In the genomic region with DNA sequence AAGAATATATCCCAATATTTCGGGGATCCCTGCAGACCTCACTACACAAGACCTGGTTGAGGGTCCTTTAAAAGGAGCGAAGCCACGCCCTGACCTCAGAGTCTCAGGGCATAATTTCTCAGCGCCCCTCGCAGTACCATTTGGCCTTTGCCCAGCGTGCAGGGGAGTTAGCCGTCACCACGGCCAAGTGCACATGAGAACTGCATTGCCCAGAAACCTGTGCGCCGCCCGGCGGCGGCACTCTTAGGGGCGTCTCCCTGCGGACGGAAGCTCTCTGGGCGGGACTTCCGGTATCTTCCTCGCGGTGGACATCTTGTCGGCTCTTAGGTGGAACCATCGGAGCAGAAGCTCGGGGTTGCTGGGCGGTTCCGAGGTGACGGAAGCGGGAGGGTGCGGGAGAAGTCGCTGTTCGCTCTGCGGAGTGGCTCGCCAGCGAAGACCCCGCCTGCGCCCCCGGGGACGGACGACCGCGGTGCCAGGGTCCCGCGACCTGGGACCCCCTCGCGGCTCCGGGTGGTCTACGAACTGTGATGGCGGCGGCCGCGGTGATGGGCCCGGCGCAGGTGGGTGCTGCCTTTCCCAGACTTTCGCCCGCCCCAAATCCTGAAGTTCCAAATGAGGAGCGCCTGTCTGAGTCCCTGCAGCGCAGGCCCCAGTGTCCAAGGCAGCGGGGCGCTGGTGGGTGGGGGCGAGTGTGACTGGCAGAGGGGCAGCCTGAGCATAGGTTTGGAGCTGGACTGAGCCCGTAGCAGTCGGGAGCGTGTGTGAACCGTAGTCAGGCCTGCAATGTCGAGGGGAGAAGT, we compare ENCODE assay signal across 1 cellular context.
TF ChIP-seq lines count a peak whose summit lies in the region.

A gene (plus strand): TSS at position 302 of the 803 bp plus-strand sequence. CDS start 5,227 bp downstream, outside the sequence.

TF ChIP-seq in GM12878, 131 proteins besides CTCF, POLR2A, EP300 and RAD21 (continued from another document):
- TF ChIP-seq, protein P1, sequence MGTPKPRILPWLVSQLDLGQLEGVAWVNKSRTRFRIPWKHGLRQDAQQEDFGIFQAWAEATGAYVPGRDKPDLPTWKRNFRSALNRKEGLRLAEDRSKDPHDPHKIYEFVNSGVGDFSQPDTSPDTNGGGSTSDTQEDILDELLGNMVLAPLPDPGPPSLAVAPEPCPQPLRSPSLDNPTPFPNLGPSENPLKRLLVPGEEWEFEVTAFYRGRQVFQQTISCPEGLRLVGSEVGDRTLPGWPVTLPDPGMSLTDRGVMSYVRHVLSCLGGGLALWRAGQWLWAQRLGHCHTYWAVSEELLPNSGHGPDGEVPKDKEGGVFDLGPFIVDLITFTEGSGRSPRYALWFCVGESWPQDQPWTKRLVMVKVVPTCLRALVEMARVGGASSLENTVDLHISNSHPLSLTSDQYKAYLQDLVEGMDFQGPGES (IDR thresholded peaks at IDR 0.05): no peak
- TF ChIP-seq EED (IDR thresholded peaks at IDR 0.05; ENCODE audit: low read depth) (no peak), POU2F2 (IDR thresholded peaks at IDR 0.05; ENCODE audit: borderline replicate concordance, low read depth, low read length) (0 out of 3 replicates have a peak, but pooled peaks have one; percentile 13), RUNX3 (IDR thresholded peaks at IDR 0.05; ENCODE audit: low read length) (peak; percentile 15; the same call in 1 of the 2 replicates), HDGF (IDR thresholded peaks at IDR 0.05) (no peak), NFXL1 (IDR thresholded peaks at IDR 0.05; ENCODE audit: borderline replicate concordance) (no peak), CBX5 (IDR thresholded peaks at IDR 0.05; ENCODE audit: low read depth) (0 out of 2 replicates have a peak, but pooled peaks have one; percentile 30), MYC (IDR thresholded peaks at IDR 0.05; ENCODE audit: insufficient read depth, insufficient read length, insufficient replicate concordance, low read length, severe bottlenecking) (no peak), SP1 (IDR thresholded peaks at IDR 0.05; ENCODE audit: low read depth, low read length) (peak; percentile 43), SUPT20H (IDR thresholded peaks at IDR 0.05; ENCODE audit: borderline replicate concordance, control insufficient read depth, low read depth, low read length) (no peak), ATF7 (IDR thresholded peaks at IDR 0.05; ENCODE audit: low read depth) (no peak), FOXK2 (IDR thresholded peaks at IDR 0.05) (no peak), SREBF2 (IDR thresholded peaks at IDR 0.05; ENCODE audit: low read length) (peak; percentile 53), PML (IDR thresholded peaks at IDR 0.05; ENCODE audit: low read length) (0 out of 2 replicates have a peak, but pooled peaks have one; percentile 61), BRCA1 (IDR thresholded peaks at IDR 0.05; ENCODE audit: low read depth, low read length) (no peak), ZSCAN29 (IDR thresholded peaks at IDR 0.05) (no peak), SRF (IDR thresholded peaks at IDR 0.05; ENCODE audit: low read depth in 2 of 2, low read length in 2 of 2) (no peak), RBBP5 (conservative IDR thresholded peaks at IDR 0.05) (no peak), MTA3 (IDR thresholded peaks at IDR 0.05; ENCODE audit: borderline replicate concordance, low read length) (no peak), SREBF1 (IDR thresholded peaks at IDR 0.05; ENCODE audit: low read length) (no peak), BHLHE40 (IDR thresholded peaks at IDR 0.05; ENCODE audit: borderline replicate concordance in 1 of 2, low read depth in 2 of 2, low read length in 1 of 2) (peak in 1 of 2 experiments; percentile 25; a peak in 1 of 4 replicates), ZNF217 (IDR thresholded peaks at IDR 0.05) (no peak), SMAD1 (IDR thresholded peaks at IDR 0.05; ENCODE audit: low read depth, partially characterized antibody) (no peak), ZBED1 (IDR thresholded peaks at IDR 0.05; ENCODE audit: borderline replicate concordance) (no peak), TCF12 (IDR thresholded peaks at IDR 0.05; ENCODE audit: low read depth, low read length) (no peak), SIN3A (IDR thresholded peaks at IDR 0.05; ENCODE audit: low read depth, low read length) (0 out of 2 replicates have a peak, but pooled peaks have one; percentile 50), BMI1 (IDR thresholded peaks at IDR 0.05; ENCODE audit: borderline replicate concordance) (no peak), WRNIP1 (IDR thresholded peaks at IDR 0.05; ENCODE audit: borderline replicate concordance, low read depth, low read length) (no peak), YY1 (IDR thresholded peaks at IDR 0.05; ENCODE audit: low read depth, low read length) (peak; percentile 94), ZNF274 (IDR thresholded peaks at IDR 0.05; ENCODE audit: insufficient read depth, insufficient read length) (no peak), MTA2 (IDR thresholded peaks at IDR 0.05; ENCODE audit: low read depth) (no peak), TARDBP (IDR thresholded peaks at IDR 0.05; ENCODE audit: borderline replicate concordance) (no peak), NBN (IDR thresholded peaks at IDR 0.05) (0 out of 2 replicates have a peak, but pooled peaks have one; percentile 20), PAX8 (IDR thresholded peaks at IDR 0.05) (no peak), NR2F1 (conservative IDR thresholded peaks at IDR 0.05) (peak; percentile 24; the same call in 1 of the 2 replicates)
- TF ChIP-seq, protein P2, sequence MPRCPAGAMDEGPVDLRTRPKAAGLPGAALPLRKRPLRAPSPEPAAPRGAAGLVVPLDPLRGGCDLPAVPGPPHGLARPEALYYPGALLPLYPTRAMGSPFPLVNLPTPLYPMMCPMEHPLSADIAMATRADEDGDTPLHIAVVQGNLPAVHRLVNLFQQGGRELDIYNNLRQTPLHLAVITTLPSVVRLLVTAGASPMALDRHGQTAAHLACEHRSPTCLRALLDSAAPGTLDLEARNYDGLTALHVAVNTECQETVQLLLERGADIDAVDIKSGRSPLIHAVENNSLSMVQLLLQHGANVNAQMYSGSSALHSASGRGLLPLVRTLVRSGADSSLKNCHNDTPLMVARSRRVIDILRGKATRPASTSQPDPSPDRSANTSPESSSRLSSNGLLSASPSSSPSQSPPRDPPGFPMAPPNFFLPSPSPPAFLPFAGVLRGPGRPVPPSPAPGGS (IDR thresholded peaks at IDR 0.05; ENCODE audit: borderline replicate concordance, insufficient read depth, low read depth, low read length, poor library complexity, severe bottlenecking): no peak
- TF ChIP-seq, protein P3, sequence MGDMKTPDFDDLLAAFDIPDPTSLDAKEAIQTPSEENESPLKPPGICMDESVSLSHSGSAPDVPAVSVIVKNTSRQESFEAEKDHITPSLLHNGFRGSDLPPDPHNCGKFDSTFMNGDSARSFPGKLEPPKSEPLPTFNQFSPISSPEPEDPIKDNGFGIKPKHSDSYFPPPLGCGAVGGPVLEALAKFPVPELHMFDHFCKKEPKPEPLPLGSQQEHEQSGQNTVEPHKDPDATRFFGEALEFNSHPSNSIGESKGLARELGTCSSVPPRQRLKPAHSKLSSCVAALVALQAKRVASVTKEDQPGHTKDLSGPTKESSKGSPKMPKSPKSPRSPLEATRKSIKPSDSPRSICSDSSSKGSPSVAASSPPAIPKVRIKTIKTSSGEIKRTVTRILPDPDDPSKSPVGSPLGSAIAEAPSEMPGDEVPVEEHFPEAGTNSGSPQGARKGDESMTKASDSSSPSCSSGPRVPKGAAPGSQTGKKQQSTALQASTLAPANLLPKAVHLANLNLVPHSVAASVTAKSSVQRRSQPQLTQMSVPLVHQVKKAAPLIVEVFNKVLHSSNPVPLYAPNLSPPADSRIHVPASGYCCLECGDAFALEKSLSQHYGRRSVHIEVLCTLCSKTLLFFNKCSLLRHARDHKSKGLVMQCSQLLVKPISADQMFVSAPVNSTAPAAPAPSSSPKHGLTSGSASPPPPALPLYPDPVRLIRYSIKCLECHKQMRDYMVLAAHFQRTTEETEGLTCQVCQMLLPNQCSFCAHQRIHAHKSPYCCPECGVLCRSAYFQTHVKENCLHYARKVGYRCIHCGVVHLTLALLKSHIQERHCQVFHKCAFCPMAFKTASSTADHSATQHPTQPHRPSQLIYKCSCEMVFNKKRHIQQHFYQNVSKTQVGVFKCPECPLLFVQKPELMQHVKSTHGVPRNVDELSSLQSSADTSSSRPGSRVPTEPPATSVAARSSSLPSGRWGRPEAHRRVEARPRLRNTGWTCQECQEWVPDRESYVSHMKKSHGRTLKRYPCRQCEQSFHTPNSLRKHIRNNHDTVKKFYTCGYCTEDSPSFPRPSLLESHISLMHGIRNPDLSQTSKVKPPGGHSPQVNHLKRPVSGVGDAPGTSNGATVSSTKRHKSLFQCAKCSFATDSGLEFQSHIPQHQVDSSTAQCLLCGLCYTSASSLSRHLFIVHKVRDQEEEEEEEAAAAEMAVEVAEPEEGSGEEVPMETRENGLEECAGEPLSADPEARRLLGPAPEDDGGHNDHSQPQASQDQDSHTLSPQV (IDR thresholded peaks at IDR 0.05): no peak
- TF ChIP-seq, protein P4, sequence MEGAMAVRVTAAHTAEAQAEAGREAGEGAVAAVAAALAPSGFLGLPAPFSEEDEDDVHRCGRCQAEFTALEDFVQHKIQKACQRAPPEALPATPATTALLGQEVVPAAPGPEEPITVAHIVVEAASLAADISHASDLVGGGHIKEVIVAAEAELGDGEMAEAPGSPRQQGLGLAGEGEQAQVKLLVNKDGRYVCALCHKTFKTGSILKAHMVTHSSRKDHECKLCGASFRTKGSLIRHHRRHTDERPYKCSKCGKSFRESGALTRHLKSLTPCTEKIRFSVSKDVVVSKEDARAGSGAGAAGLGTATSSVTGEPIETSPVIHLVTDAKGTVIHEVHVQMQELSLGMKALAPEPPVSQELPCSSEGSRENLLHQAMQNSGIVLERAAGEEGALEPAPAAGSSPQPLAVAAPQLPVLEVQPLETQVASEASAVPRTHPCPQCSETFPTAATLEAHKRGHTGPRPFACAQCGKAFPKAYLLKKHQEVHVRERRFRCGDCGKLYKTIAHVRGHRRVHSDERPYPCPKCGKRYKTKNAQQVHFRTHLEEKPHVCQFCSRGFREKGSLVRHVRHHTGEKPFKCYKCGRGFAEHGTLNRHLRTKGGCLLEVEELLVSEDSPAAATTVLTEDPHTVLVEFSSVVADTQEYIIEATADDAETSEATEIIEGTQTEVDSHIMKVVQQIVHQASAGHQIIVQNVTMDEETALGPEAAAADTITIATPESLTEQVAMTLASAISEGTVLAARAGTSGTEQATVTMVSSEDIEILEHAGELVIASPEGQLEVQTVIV (IDR thresholded peaks at IDR 0.05; ENCODE audit: borderline replicate concordance, partially characterized antibody): no peak
- TF ChIP-seq, protein P5, sequence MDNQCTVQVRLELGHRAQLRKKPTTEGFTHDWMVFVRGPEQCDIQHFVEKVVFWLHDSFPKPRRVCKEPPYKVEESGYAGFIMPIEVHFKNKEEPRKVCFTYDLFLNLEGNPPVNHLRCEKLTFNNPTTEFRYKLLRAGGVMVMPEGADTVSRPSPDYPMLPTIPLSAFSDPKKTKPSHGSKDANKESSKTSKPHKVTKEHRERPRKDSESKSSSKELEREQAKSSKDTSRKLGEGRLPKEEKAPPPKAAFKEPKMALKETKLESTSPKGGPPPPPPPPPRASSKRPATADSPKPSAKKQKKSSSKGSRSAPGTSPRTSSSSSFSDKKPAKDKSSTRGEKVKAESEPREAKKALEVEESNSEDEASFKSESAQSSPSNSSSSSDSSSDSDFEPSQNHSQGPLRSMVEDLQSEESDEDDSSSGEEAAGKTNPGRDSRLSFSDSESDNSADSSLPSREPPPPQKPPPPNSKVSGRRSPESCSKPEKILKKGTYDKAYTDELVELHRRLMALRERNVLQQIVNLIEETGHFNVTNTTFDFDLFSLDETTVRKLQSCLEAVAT (IDR thresholded peaks at IDR 0.05): peak; percentile 98
- TF ChIP-seq, protein P6, sequence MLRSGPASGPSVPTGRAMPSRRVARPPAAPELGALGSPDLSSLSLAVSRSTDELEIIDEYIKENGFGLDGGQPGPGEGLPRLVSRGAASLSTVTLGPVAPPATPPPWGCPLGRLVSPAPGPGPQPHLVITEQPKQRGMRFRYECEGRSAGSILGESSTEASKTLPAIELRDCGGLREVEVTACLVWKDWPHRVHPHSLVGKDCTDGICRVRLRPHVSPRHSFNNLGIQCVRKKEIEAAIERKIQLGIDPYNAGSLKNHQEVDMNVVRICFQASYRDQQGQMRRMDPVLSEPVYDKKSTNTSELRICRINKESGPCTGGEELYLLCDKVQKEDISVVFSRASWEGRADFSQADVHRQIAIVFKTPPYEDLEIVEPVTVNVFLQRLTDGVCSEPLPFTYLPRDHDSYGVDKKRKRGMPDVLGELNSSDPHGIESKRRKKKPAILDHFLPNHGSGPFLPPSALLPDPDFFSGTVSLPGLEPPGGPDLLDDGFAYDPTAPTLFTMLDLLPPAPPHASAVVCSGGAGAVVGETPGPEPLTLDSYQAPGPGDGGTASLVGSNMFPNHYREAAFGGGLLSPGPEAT (IDR thresholded peaks at IDR 0.05; ENCODE audit: low read depth): no peak
- TF ChIP-seq, protein P7, sequence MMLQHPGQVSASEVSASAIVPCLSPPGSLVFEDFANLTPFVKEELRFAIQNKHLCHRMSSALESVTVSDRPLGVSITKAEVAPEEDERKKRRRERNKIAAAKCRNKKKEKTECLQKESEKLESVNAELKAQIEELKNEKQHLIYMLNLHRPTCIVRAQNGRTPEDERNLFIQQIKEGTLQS (IDR thresholded peaks at IDR 0.05; ENCODE audit: borderline replicate concordance, extremely low read depth, low read depth, low read length): no peak
- TF ChIP-seq, protein P8, sequence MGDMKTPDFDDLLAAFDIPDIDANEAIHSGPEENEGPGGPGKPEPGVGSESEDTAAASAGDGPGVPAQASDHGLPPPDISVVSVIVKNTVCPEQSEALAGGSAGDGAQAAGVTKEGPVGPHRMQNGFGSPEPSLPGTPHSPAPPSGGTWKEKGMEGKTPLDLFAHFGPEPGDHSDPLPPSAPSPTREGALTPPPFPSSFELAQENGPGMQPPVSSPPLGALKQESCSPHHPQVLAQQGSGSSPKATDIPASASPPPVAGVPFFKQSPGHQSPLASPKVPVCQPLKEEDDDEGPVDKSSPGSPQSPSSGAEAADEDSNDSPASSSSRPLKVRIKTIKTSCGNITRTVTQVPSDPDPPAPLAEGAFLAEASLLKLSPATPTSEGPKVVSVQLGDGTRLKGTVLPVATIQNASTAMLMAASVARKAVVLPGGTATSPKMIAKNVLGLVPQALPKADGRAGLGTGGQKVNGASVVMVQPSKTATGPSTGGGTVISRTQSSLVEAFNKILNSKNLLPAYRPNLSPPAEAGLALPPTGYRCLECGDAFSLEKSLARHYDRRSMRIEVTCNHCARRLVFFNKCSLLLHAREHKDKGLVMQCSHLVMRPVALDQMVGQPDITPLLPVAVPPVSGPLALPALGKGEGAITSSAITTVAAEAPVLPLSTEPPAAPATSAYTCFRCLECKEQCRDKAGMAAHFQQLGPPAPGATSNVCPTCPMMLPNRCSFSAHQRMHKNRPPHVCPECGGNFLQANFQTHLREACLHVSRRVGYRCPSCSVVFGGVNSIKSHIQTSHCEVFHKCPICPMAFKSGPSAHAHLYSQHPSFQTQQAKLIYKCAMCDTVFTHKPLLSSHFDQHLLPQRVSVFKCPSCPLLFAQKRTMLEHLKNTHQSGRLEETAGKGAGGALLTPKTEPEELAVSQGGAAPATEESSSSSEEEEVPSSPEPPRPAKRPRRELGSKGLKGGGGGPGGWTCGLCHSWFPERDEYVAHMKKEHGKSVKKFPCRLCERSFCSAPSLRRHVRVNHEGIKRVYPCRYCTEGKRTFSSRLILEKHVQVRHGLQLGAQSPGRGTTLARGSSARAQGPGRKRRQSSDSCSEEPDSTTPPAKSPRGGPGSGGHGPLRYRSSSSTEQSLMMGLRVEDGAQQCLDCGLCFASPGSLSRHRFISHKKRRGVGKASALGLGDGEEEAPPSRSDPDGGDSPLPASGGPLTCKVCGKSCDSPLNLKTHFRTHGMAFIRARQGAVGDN (IDR thresholded peaks at IDR 0.05): no peak
TF ChIP-seq in GM12878: peak in this region for 38.
